In the genomic region with DNA sequence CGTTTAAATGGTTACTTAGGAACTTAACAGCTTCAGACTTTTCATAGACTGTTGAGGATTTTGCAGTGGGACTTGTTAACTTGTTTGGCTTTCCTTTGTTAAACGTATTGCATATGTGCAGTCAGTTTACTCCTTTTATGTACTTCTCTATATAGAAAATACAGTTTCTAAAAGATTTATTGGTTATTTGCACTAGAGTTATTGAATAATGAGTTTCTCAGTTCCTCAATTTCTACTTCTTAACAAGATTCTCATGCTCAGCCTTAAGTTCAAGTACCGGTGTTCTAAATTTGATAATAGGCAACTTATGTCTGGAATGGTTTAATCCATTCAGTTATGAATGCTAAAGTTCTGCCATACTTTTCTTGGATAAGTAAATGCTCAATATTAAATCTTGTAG, we compare ENCODE assay signal across 8 cellular contexts. TPM values are rescaled to one million over a fixed set of nuclear protein-coding genes. Genes with fewer than 3 reads are reported as not detected.
A peak's percentile ranks its signal among the peaks of the same experiment; 100 is the strongest.
DNase-seq lines count a peak whose midpoint lies in the region; ATAC-seq and TF ChIP-seq lines count a peak whose summit lies in the region.

No MANE protein-coding gene starts in this region.

- H3K9me3 ChIP-seq in SK-N-SH (no peaks in the 10 kb centered on the region), iPS-18c (ENCODE audit: control insufficient read depth, insufficient read depth, low read length) (no peaks in the 10 kb centered on the region), subcutaneous abdominal adipose tissue (ENCODE audit: control insufficient read depth in 5 of 5, low read length in 5 of 5) (no peaks in the 10 kb centered on the region)

- peaks cover 58% of the 10 kb centered on the region for H3K79me2 ChIP-seq in SK-N-SH (ENCODE audit: insufficient read depth)

- H3K4me2 ChIP-seq in SK-N-SH: peak overlapping the region; percentile 76

- WGBS in SK-N-SH (ENCODE audit: low lambda C conversion rate): 0% methylated on average over 3 of the region's 3 CpGs

- peaks cover 26% of the 10 kb centered on the region for H3F3A ChIP-seq in SK-N-SH (replicated peaks; ENCODE audit: insufficient read depth)

- peak overlapping the region; percentile 96 for H3K27ac Mint-ChIP-seq in activated CD4-positive, alpha-beta memory T cell treated with anti-CD3 and anti-CD28 coated beads, Interleukin-2, amount 10 ng/mL, durations not matched to agents 7 days and 5 days

- H3K36me3 ChIP-seq in SK-N-SH (replicated peaks in 1 of 2; ENCODE audit: control insufficient read depth in 1 of 2, insufficient read depth in 2 of 2, low read length in 1 of 2): peaks cover 4 to 9% of the 10 kb centered on the region in 2 experiments
- peaks cover 0 to 18% (median 8%) of the 10 kb centered on the region in 5 donors for H3K36me3 ChIP-seq in subcutaneous abdominal adipose tissue (ENCODE audit: control insufficient read depth in 5 of 5, insufficient read depth in 5 of 5, low read length in 5 of 5)

- no peak overlapping the region for H2AFZ ChIP-seq in SK-N-SH (ENCODE audit: low read depth)

- ATAC-seq in SK-N-SH treated with all-trans-retinoic acid at 6 μM for 48 hours (no peak), GM19035 (IDR thresholded peaks at IDR 0.05; ENCODE audit: unreplicated experiment) (no peak)

- H3K4me1 ChIP-seq in SK-N-SH (ENCODE audit: control insufficient read depth in 1 of 2, insufficient read depth in 2 of 2, low read depth in 1 of 2, low read length in 1 of 2): peaks cover 0 to 3% of the 10 kb centered on the region in 2 experiments; a peak in 2 of 4 replicates
- H3K4me1 ChIP-seq in subcutaneous abdominal adipose tissue (ENCODE audit: control insufficient read depth in 5 of 5, insufficient read depth in 5 of 5, low read length in 5 of 5): peaks cover 13 to 39% (median 31%) of the 10 kb centered on the region in 5 donors

- peaks cover 33% of the 10 kb centered on the region for H4K20me1 ChIP-seq in SK-N-SH (ENCODE audit: insufficient read depth)

- H3K9me2 ChIP-seq in SK-N-SH: no peaks in the 10 kb centered on the region

- TF ChIP-seq CTCF in SK-N-SH (IDR thresholded peaks at IDR 0.05): no peak

- no peak for TF ChIP-seq EP300 in SK-N-SH (IDR thresholded peaks at IDR 0.05; ENCODE audit: borderline replicate concordance in 1 of 2, low read depth in 1 of 2, low read length in 1 of 2)

- CTCF ChIA-PET in SK-N-SH (lab: Yijun Ruan, JAX): interaction anchor here (1.4 to 2.2 kb wide), 3 partner anchors 8 to 38 kb away, joined by 3 to 7 read pairs (median 3); no protein-coding TSS in a partner anchor
- CTCF ChIA-PET in activated CD4-positive, alpha-beta memory T cell treated with anti-CD3 and anti-CD28 coated beads, Interleukin-2, amount 10 ng/mL, durations not matched to agents 7 days and 5 days (lab: Charles Lee): interaction anchor here (0.6 to 1.8 kb wide), 4 partner anchors 40 to 60 kb away, joined by 3 to 6 read pairs (median 4); a partner anchor contains a TSS

- H3K36me3 Mint-ChIP-seq in activated CD4-positive, alpha-beta memory T cell treated with anti-CD3 and anti-CD28 coated beads, Interleukin-2, amount 10 ng/mL, durations not matched to agents 7 days and 5 days (ENCODE audit: low read depth): peaks cover 29% of the 10 kb centered on the region

- POLR2A ChIA-PET in SK-N-SH (lab: Yijun Ruan, JAX): interaction anchor here (1.5 kb wide), 1 partner anchor 46 kb away, joined by 4 read pairs; no protein-coding TSS in a partner anchor
- POLR2A ChIA-PET in activated CD4-positive, alpha-beta memory T cell treated with anti-CD3 and anti-CD28 coated beads, Interleukin-2, amount 10 ng/mL, durations not matched to agents 7 days and 5 days (lab: Charles Lee): interaction anchor here (1.1 to 5.6 kb wide), 15 partner anchors 8 to 182 kb away, joined by 3 to 105 read pairs (median 5); a partner anchor contains a TSS

- H3K9ac ChIP-seq in SK-N-SH: peak overlapping the region; percentile 91
- H3K9ac ChIP-seq in subcutaneous abdominal adipose tissue (ENCODE audit: low read length in 5 of 5): peak overlapping the region; percentile 75 to 100 (median 97)

- DNase-seq in SK-N-SH (no peak), DMS 273 treated with DMSO at 0.1 percent for 48 hours (lab: John Stamatoyannopoulos, UW) (no peak), COLO829 (ENCODE audit: low spot score) (no peak)
- no peak for DNase-seq in activated CD4-positive, alpha-beta memory T cell treated with anti-CD3 and anti-CD28 coated beads, Interleukin-2, amount 10 ng/mL, durations not matched to agents 7 days and 5 days

- H3K27me3 ChIP-seq in SK-N-SH (ENCODE audit: insufficient read depth): no peaks in the 10 kb centered on the region
- peaks cover 0 to 2% (median 0%) of the 10 kb centered on the region in 5 donors for H3K27me3 ChIP-seq in subcutaneous abdominal adipose tissue (ENCODE audit: control insufficient read depth in 5 of 5, insufficient read depth in 4 of 5, low read length in 5 of 5)

- no peaks in the 10 kb centered on the region for H3K9me3 Mint-ChIP-seq in activated CD4-positive, alpha-beta memory T cell treated with anti-CD3 and anti-CD28 coated beads, Interleukin-2, amount 10 ng/mL, durations not matched to agents 7 days and 5 days

- H3K4me1 Mint-ChIP-seq in activated CD4-positive, alpha-beta memory T cell treated with anti-CD3 and anti-CD28 coated beads, Interleukin-2, amount 10 ng/mL, durations not matched to agents 7 days and 5 days: peaks cover 50% of the 10 kb centered on the region

- TF ChIP-seq RAD21 in SK-N-SH (IDR thresholded peaks at IDR 0.05; ENCODE audit: low read length): no peak

- H3K27me3 Mint-ChIP-seq in activated CD4-positive, alpha-beta memory T cell treated with anti-CD3 and anti-CD28 coated beads, Interleukin-2, amount 10 ng/mL, durations not matched to agents 7 days and 5 days: no peaks in the 10 kb centered on the region

- H3K4me3 Mint-ChIP-seq in activated CD4-positive, alpha-beta memory T cell treated with anti-CD3 and anti-CD28 coated beads, Interleukin-2, amount 10 ng/mL, durations not matched to agents 7 days and 5 days: peak overlapping the region; percentile 88

- H3K27ac ChIP-seq in SK-N-SH (ENCODE audit: low read depth in 2 of 2, low read length in 1 of 2) (peak overlapping the region; percentile 89 to 97; a peak in 3 of 4 replicates), subcutaneous abdominal adipose tissue (ENCODE audit: low read depth, low read length) (peak overlapping the region; percentile 100)

- H3K4me3 ChIP-seq in SK-N-SH (ENCODE audit: low read depth in 2 of 2, low read length in 1 of 2): peak overlapping the region; percentile 87 to 91
- H3K4me3 ChIP-seq in iPS-18c (ENCODE audit: insufficient read depth, low read depth, low read length): peak overlapping the region; percentile 88
- peak overlapping the region; percentile 94 to 99 (median 96) for H3K4me3 ChIP-seq in subcutaneous abdominal adipose tissue (ENCODE audit: low read depth in 1 of 5, low read length in 5 of 5)

TF ChIP-seq in SK-N-SH, 30 proteins besides CTCF, POLR2A, EP300 and RAD21 (continues in another document):
- TF ChIP-seq SMC3 (IDR thresholded peaks at IDR 0.05; ENCODE audit: low read depth, low read length) (no peak), TEAD4 (IDR thresholded peaks at IDR 0.05; ENCODE audit: borderline replicate concordance, insufficient read depth) (no peak)
- TF ChIP-seq, protein P1, sequence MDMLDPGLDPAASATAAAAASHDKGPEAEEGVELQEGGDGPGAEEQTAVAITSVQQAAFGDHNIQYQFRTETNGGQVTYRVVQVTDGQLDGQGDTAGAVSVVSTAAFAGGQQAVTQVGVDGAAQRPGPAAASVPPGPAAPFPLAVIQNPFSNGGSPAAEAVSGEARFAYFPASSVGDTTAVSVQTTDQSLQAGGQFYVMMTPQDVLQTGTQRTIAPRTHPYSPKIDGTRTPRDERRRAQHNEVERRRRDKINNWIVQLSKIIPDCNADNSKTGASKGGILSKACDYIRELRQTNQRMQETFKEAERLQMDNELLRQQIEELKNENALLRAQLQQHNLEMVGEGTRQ (IDR thresholded peaks at IDR 0.05; ENCODE audit: borderline replicate concordance, low read depth, low read length): no peak

TF ChIP-seq in SK-N-SH treated with all-trans-retinoic acid at 6 μM for 48 hours, 23 proteins besides CTCF, POLR2A, EP300 and RAD21 (continues in another document):
- TF ChIP-seq BACH2 (CRISPR knock-in tag; IDR thresholded peaks at IDR 0.05; ENCODE audit: borderline replicate concordance) (no peak), ISL1 (CRISPR knock-in tag; IDR thresholded peaks at IDR 0.05) (no peak), ZFP3 (CRISPR knock-in tag; IDR thresholded peaks at IDR 0.05) (no peak), SNAI2 (CRISPR knock-in tag; IDR thresholded peaks at IDR 0.05) (no peak), GLIS3 (CRISPR knock-in tag; IDR thresholded peaks at IDR 0.05) (no peak), PPARA (CRISPR knock-in tag; IDR thresholded peaks at IDR 0.05; ENCODE audit: borderline replicate concordance) (no peak), TOX (CRISPR knock-in tag; IDR thresholded peaks at IDR 0.05; ENCODE audit: borderline replicate concordance) (no peak), RARB (CRISPR knock-in tag; IDR thresholded peaks at IDR 0.05) (no peak)
- TF ChIP-seq, protein P2, sequence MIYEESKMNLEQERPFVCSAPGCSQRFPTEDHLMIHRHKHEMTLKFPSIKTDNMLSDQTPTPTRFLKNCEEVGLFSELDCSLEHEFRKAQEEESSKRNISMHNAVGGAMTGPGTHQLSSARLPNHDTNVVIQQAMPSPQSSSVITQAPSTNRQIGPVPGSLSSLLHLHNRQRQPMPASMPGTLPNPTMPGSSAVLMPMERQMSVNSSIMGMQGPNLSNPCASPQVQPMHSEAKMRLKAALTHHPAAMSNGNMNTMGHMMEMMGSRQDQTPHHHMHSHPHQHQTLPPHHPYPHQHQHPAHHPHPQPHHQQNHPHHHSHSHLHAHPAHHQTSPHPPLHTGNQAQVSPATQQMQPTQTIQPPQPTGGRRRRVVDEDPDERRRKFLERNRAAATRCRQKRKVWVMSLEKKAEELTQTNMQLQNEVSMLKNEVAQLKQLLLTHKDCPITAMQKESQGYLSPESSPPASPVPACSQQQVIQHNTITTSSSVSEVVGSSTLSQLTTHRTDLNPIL (CRISPR knock-in tag; IDR thresholded peaks at IDR 0.05; ENCODE audit: low read depth): no peak

RNA-seq across cellular contexts. Expression of a gene that starts 0.9 kb away (rescaled TPM):
- polyA plus RNA-seq in SK-N-SH (2012; rRNA removed): 203 and 214 TPM in 2 replicates
- polyA plus RNA-seq in SK-N-SH (2012; cell fraction: cytosol; rRNA removed): 226 and 277 TPM in 2 replicates
- polyA plus RNA-seq in SK-N-SH (2012; cell fraction: nucleus; rRNA removed): 80.2 and 132 TPM in 2 replicates
- total RNA-seq in activated CD4-positive, alpha-beta memory T cell treated with anti-CD3 and anti-CD28 coated beads, Interleukin-2, amount 10 ng/mL, durations not matched to agents 7 days and 5 days: 100 to 1,000 TPM; 243 to 259 TPM

RNA-seq across cellular contexts. Expression of a gene that starts 45.6 kb away (rescaled TPM):
- 32.9 and 54.2 TPM in 2 replicates for polyA plus RNA-seq in SK-N-SH (2012; rRNA removed)
- polyA plus RNA-seq in SK-N-SH (2012; cell fraction: cytosol; rRNA removed): 54.9 and 73.5 TPM in 2 replicates
- polyA plus RNA-seq in SK-N-SH (2012; cell fraction: nucleus; rRNA removed): 27.3 and 41.2 TPM in 2 replicates
- total RNA-seq in activated CD4-positive, alpha-beta memory T cell treated with anti-CD3 and anti-CD28 coated beads, Interleukin-2, amount 10 ng/mL, durations not matched to agents 7 days and 5 days: 10 to 100 TPM; 42.3 to 49.2 TPM

RNA-seq across cellular contexts. Expression of a gene that starts 52.8 kb away (rescaled TPM):
- polyA plus RNA-seq in SK-N-SH (2012; rRNA removed): 4.6 and 5.6 TPM in 2 replicates
- 4.8 and 7.2 TPM in 2 replicates for polyA plus RNA-seq in SK-N-SH (2012; cell fraction: cytosol; rRNA removed)
- 12.3 and 13.9 TPM in 2 replicates for polyA plus RNA-seq in SK-N-SH (2012; cell fraction: nucleus; rRNA removed)
- total RNA-seq in activated CD4-positive, alpha-beta memory T cell treated with anti-CD3 and anti-CD28 coated beads, Interleukin-2, amount 10 ng/mL, durations not matched to agents 7 days and 5 days: 10 to 100 TPM; 37.9 to 41.7 TPM
